Comparison of ENCODE assay signal across 8 cellular contexts in genomic region chr9:25678147-25678666, GRCh38. TPM values are rescaled to one million over a fixed set of nuclear protein-coding genes. Genes with fewer than 3 reads are reported as not detected.
DNase-seq lines count a peak whose midpoint lies in the region; ATAC-seq, FAIRE-seq and TF ChIP-seq lines count a peak whose summit lies in the region.

TSS of gene TUSC1 (minus strand) at chr9:25678444. CDS start at chr9:25678312, 132 bp downstream.

- intact Hi-C loops in ascending aorta (cut with DNase I), result no loop called here
- intact Hi-C loops in heart right ventricle (cut with DNase I), result no loop called here
- intact Hi-C loops in pancreas (cut with DNase I), result no loop called here

- ATAC-seq in HG02678 (IDR thresholded peaks at IDR 0.05; ENCODE audit: unreplicated experiment), result peak; percentile 62
- ATAC-seq in heart right ventricle, result peak; percentile 81 to 94 (median 87)
- peak; percentile 78 to 85 (median 83) for ATAC-seq in pancreas
- no peak for ATAC-seq in GM21723 (IDR thresholded peaks at IDR 0.05; ENCODE audit: unreplicated experiment)

- DNase-seq in G401 (ENCODE audit: low spot score), result peak; percentile 63
- peak; percentile 56 for DNase-seq in NCI-H446 treated with DMSO at 0.1 percent for 48 hours (lab: John Stamatoyannopoulos, UW)
- peak; percentile 50 to 96 for DNase-seq in ascending aorta (ENCODE audit: low spot score in 2 of 2)
- DNase-seq in heart right ventricle, result peak; percentile 83 to 88
- DNase-seq in pancreas, result peak; percentile 83 to 93 (median 86)
- no peak for DNase-seq in DMS114 treated with DMSO at 0.1 percent for 48 hours (lab: John Stamatoyannopoulos, UW; ENCODE audit: unreplicated experiment)

- H3K4me3 ChIP-seq in ascending aorta (peak within 1 kb of the TSS; percentile 70 to 99), heart right ventricle (peak within 1 kb of the TSS; percentile 63 to 98 (median 84)), pancreas (peak within 1 kb of the TSS; percentile 62 to 92 (median 80))

- no peaks in the 10 kb centered on the region for H3K9me3 ChIP-seq in ascending aorta
- H3K9me3 ChIP-seq in heart right ventricle, result peaks cover 0 to 5% (median 0%) of the 10 kb centered on the region in 11 donors
- no peaks in the 10 kb centered on the region for H3K9me3 ChIP-seq in pancreas

- in situ Hi-C loops in G401 (cut with HindIII; ENCODE audit: low sequenced_read_pairs), result no loop called here

- no peak for FAIRE-seq in pancreas (lab: Jason Lieb, UNC)

- 0 to 1% methylated on average over 48 to 57 of the region's 57 CpGs for WGBS in heart right ventricle, 2 donors
- 1% methylated on average over 53 to 57 of the region's 57 CpGs for WGBS in pancreas, 2 donors

- TF ChIP-seq CTCF in ascending aorta (IDR thresholded peaks at IDR 0.05) (peak; percentile 5 to 46 (median 7)), heart right ventricle (IDR thresholded peaks at IDR 0.05) (peak in 3 of 9 donors; percentile 4 to 28 (median 21)), pancreas (IDR thresholded peaks at IDR 0.05) (peak in 1 of 4 donors; percentile 13)

- H3K27me3 ChIP-seq in ascending aorta, result no peaks in the 10 kb centered on the region
- H3K27me3 ChIP-seq in heart right ventricle, result no peaks in the 10 kb centered on the region
- no peaks in the 10 kb centered on the region for H3K27me3 ChIP-seq in pancreas

- H3K4me1 ChIP-seq in ascending aorta (peaks cover 5 to 11% of the 10 kb centered on the region in 2 donors), heart right ventricle (peaks cover 0 to 18% (median 13%) of the 10 kb centered on the region in 9 donors), pancreas (peaks cover 0 to 10% (median 7%) of the 10 kb centered on the region in 3 donors)

- H3K27ac ChIP-seq in ascending aorta (peak within 1 kb of the TSS; percentile 91 to 100), heart right ventricle (peak within 1 kb of the TSS; percentile 93 to 99 (median 96)), pancreas (peak within 1 kb of the TSS; percentile 95 to 98 (median 96))

- no peaks in the 10 kb centered on the region for H3K36me3 ChIP-seq in ascending aorta
- H3K36me3 ChIP-seq in heart right ventricle, result no peaks in the 10 kb centered on the region
- no peaks in the 10 kb centered on the region for H3K36me3 ChIP-seq in pancreas

RNA-seq across cellular contexts. Expression of gene TUSC1, which starts in this region (rescaled TPM):
- 0.31 and 0.92 TPM in 2 replicates for total RNA-seq in G401 (2014; rRNA removed; shearing (Covaris generic))
- total RNA-seq in ascending aorta (45.7 TPM), heart right ventricle (10 to 100 TPM in 3 of 10 donors, 1 to 10 TPM in 7; 5.7 to 14.3 (median 7.8) TPM), pancreas (1 to 10 TPM; 4.6 to 6.6 (median 5.2) TPM)
- polyA plus RNA-seq in heart right ventricle (10 to 100 TPM in 1 of 2 donors, 1 to 10 TPM in 1; 4.3 to 12.1 TPM), pancreas (1 to 10 TPM; 2.9 to 8.5 TPM)

Comparison
In these comparisons a context has a peak if more than half of its experiments do, and no peak if none do; other contexts are left out.
1. Peak in DNase-seq in G401; RNA of the gene not detected or under 1 TPM.